ENCODE assay signal across 1 cellular context in genomic region chr5:154405078-154405792, GRCh38.
A peak's percentile ranks its signal among the peaks of the same experiment; 100 is the strongest.
TF ChIP-seq lines count a peak whose summit lies in the region.

No MANE protein-coding gene starts in this region.

TF ChIP-seq in GM12878, 131 proteins besides CTCF, POLR2A, EP300 and RAD21 (continued from another document):
- 0 out of 2 replicates have a peak, but pooled peaks have one; percentile 12 for TF ChIP-seq RELB (IDR thresholded peaks at IDR 0.05; ENCODE audit: low read depth)
- no peak for TF ChIP-seq CBX5 (IDR thresholded peaks at IDR 0.05; ENCODE audit: low read depth)
- TF ChIP-seq CREB1 (IDR thresholded peaks at IDR 0.05; ENCODE audit: low read depth): no peak
- TF ChIP-seq ZBTB33 (IDR thresholded peaks at IDR 0.05): no peak
- no peak; the same call in 1 of the 2 replicates for TF ChIP-seq EED (IDR thresholded peaks at IDR 0.05; ENCODE audit: low read depth)
- 0 out of 2 replicates have a peak, but pooled peaks have one; percentile 26 for TF ChIP-seq SIN3A (IDR thresholded peaks at IDR 0.05; ENCODE audit: low read depth, low read length)
- TF ChIP-seq ZNF274 (IDR thresholded peaks at IDR 0.05; ENCODE audit: insufficient read depth, insufficient read length): no peak
- no peak for TF ChIP-seq RBBP5 (conservative IDR thresholded peaks at IDR 0.05)
- TF ChIP-seq NFXL1 (IDR thresholded peaks at IDR 0.05; ENCODE audit: borderline replicate concordance): no peak
- no peak for TF ChIP-seq ZNF207 (IDR thresholded peaks at IDR 0.05; ENCODE audit: borderline replicate concordance)
- TF ChIP-seq NR2F1 (conservative IDR thresholded peaks at IDR 0.05): peak; percentile 26; the same call in 1 of the 2 replicates
- no peak for TF ChIP-seq CHD4 (IDR thresholded peaks at IDR 0.05)
- no peak for TF ChIP-seq ZBED1 (IDR thresholded peaks at IDR 0.05; ENCODE audit: borderline replicate concordance)
- TF ChIP-seq YY1 (IDR thresholded peaks at IDR 0.05; ENCODE audit: low read depth, low read length): peak; percentile 81
- no peak for TF ChIP-seq ZNF384 (IDR thresholded peaks at IDR 0.05; ENCODE audit: borderline replicate concordance, low read depth, low read length)
- no peak for TF ChIP-seq SP1 (IDR thresholded peaks at IDR 0.05; ENCODE audit: low read depth, low read length)
- TF ChIP-seq IKZF2 (IDR thresholded peaks at IDR 0.05): 0 out of 4 replicates have a peak, but pooled peaks of 1 of the 2 experiments have one; percentile 9
- peak; percentile 63; the same call in 1 of the 2 replicates for TF ChIP-seq SMARCA5 (IDR thresholded peaks at IDR 0.05)
- TF ChIP-seq TARDBP (IDR thresholded peaks at IDR 0.05; ENCODE audit: borderline replicate concordance): no peak
- peak; percentile 89; the same call in 1 of the 2 replicates for TF ChIP-seq RB1 (IDR thresholded peaks at IDR 0.05; ENCODE audit: borderline replicate concordance)
- TF ChIP-seq SMC3 (IDR thresholded peaks at IDR 0.05; ENCODE audit: borderline replicate concordance, low read length): peak; percentile 93
- no peak for TF ChIP-seq CEBPZ (IDR thresholded peaks at IDR 0.05; ENCODE audit: low read depth, low read length)
- no peak for TF ChIP-seq ATF2 (IDR thresholded peaks at IDR 0.05; ENCODE audit: low read length)
- TF ChIP-seq IKZF1 (conservative IDR thresholded peaks at IDR 0.05): peak; percentile 52; the same call in 1 of the 2 replicates
